1 cellular context compared by ENCODE assay signal in genomic region chr6:27752038-27752885, GRCh38.
TF ChIP-seq lines count a peak whose summit lies in the region.

No MANE protein-coding gene starts in this region.

TF ChIP-seq in HepG2, 621 proteins besides CTCF, POLR2A, EP300 and RAD21 (continued from another document and continues in another):
- TF ChIP-seq, protein P1, sequence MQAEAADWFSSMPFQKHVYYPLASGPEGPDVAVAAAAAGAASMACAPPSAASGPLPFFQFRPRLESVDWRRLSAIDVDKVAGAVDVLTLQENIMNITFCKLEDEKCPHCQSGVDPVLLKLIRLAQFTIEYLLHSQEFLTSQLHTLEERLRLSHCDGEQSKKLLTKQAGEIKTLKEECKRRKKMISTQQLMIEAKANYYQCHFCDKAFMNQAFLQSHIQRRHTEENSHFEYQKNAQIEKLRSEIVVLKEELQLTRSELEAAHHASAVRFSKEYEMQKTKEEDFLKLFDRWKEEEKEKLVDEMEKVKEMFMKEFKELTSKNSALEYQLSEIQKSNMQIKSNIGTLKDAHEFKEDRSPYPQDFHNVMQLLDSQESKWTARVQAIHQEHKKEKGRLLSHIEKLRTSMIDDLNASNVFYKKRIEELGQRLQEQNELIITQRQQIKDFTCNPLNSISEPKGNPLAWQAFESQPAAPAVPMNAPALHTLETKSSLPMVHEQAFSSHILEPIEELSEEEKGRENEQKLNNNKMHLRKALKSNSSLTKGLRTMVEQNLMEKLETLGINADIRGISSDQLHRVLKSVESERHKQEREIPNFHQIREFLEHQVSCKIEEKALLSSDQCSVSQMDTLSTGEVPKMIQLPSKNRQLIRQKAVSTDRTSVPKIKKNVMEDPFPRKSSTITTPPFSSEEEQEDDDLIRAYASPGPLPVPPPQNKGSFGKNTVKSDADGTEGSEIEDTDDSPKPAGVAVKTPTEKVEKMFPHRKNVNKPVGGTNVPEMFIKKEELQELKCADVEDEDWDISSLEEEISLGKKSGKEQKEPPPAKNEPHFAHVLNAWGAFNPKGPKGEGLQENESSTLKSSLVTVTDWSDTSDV (CRISPR knock-in tag; IDR thresholded peaks at IDR 0.05), result no peak
- TF ChIP-seq, protein P2, sequence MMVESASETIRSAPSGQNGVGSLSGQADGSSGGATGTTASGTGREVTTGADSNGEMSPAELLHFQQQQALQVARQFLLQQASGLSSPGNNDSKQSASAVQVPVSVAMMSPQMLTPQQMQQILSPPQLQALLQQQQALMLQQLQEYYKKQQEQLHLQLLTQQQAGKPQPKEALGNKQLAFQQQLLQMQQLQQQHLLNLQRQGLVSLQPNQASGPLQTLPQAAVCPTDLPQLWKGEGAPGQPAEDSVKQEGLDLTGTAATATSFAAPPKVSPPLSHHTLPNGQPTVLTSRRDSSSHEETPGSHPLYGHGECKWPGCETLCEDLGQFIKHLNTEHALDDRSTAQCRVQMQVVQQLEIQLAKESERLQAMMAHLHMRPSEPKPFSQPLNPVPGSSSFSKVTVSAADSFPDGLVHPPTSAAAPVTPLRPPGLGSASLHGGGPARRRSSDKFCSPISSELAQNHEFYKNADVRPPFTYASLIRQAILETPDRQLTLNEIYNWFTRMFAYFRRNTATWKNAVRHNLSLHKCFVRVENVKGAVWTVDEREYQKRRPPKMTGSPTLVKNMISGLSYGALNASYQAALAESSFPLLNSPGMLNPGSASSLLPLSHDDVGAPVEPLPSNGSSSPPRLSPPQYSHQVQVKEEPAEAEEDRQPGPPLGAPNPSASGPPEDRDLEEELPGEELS (CRISPR knock-in tag; IDR thresholded peaks at IDR 0.05), result no peak
- TF ChIP-seq NFYC (CRISPR knock-in tag; IDR thresholded peaks at IDR 0.05) (no peak), JDP2 (CRISPR knock-in tag; IDR thresholded peaks at IDR 0.05; ENCODE audit: borderline replicate concordance) (no peak), KAT2B (IDR thresholded peaks at IDR 0.05; ENCODE audit: borderline replicate concordance, low read depth, low read length) (no peak), TFDP2 (CRISPR knock-in tag; IDR thresholded peaks at IDR 0.05) (0 out of 2 replicates have a peak, but pooled peaks have one; percentile 19), ZNF33B (CRISPR knock-in tag; IDR thresholded peaks at IDR 0.05) (no peak), JUND (CRISPR knock-in tag; IDR thresholded peaks at IDR 0.05) (no peak), PPARG (CRISPR knock-in tag; conservative IDR thresholded peaks at IDR 0.05) (no peak; the same call in 1 of the 2 replicates), NCOA1 (CRISPR knock-in tag; IDR thresholded peaks at IDR 0.05) (no peak; the same call in 1 of the 2 replicates), ZNF383 (CRISPR knock-in tag; IDR thresholded peaks at IDR 0.05; ENCODE audit: borderline replicate concordance) (no peak), FOXJ3 (CRISPR knock-in tag; IDR thresholded peaks at IDR 0.05; ENCODE audit: borderline replicate concordance) (0 out of 2 replicates have a peak, but pooled peaks have one; percentile 21), ZNF614 (CRISPR knock-in tag; IDR thresholded peaks at IDR 0.05; ENCODE audit: borderline replicate concordance) (0 out of 2 replicates have a peak, but pooled peaks have one; percentile 14), ZNF460 (CRISPR knock-in tag; IDR thresholded peaks at IDR 0.05; ENCODE audit: borderline replicate concordance) (peak; percentile 97), ARID4A (CRISPR knock-in tag; IDR thresholded peaks at IDR 0.05; ENCODE audit: borderline replicate concordance) (no peak; the same call in 1 of the 2 replicates), U2AF1 (optimal IDR thresholded peaks at IDR 0.05; ENCODE audit: low read depth, low read length) (no peak), ZFP36L2 (CRISPR knock-in tag; IDR thresholded peaks at IDR 0.05) (no peak), ARID3A (IDR thresholded peaks at IDR 0.05; ENCODE audit: low read depth, low read length) (peak; percentile 95), SKI (IDR thresholded peaks at IDR 0.05; ENCODE audit: partially characterized antibody) (no peak), ARNT2 (CRISPR knock-in tag; IDR thresholded peaks at IDR 0.05; ENCODE audit: low read depth) (no peak)
- TF ChIP-seq, protein P3, sequence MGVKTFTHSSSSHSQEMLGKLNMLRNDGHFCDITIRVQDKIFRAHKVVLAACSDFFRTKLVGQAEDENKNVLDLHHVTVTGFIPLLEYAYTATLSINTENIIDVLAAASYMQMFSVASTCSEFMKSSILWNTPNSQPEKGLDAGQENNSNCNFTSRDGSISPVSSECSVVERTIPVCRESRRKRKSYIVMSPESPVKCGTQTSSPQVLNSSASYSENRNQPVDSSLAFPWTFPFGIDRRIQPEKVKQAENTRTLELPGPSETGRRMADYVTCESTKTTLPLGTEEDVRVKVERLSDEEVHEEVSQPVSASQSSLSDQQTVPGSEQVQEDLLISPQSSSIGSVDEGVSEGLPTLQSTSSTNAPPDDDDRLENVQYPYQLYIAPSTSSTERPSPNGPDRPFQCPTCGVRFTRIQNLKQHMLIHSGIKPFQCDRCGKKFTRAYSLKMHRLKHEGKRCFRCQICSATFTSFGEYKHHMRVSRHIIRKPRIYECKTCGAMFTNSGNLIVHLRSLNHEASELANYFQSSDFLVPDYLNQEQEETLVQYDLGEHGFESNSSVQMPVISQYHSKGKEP (CRISPR knock-in tag; IDR thresholded peaks at IDR 0.05), result no peak
- TF ChIP-seq, protein P4, sequence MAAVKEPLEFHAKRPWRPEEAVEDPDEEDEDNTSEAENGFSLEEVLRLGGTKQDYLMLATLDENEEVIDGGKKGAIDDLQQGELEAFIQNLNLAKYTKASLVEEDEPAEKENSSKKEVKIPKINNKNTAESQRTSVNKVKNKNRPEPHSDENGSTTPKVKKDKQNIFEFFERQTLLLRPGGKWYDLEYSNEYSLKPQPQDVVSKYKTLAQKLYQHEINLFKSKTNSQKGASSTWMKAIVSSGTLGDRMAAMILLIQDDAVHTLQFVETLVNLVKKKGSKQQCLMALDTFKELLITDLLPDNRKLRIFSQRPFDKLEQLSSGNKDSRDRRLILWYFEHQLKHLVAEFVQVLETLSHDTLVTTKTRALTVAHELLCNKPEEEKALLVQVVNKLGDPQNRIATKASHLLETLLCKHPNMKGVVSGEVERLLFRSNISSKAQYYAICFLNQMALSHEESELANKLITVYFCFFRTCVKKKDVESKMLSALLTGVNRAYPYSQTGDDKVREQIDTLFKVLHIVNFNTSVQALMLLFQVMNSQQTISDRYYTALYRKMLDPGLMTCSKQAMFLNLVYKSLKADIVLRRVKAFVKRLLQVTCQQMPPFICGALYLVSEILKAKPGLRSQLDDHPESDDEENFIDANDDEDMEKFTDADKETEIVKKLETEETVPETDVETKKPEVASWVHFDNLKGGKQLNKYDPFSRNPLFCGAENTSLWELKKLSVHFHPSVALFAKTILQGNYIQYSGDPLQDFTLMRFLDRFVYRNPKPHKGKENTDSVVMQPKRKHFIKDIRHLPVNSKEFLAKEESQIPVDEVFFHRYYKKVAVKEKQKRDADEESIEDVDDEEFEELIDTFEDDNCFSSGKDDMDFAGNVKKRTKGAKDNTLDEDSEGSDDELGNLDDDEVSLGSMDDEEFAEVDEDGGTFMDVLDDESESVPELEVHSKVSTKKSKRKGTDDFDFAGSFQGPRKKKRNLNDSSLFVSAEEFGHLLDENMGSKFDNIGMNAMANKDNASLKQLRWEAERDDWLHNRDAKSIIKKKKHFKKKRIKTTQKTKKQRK (IDR thresholded peaks at IDR 0.05; ENCODE audit: low read length), result no peak; the same call in 1 of the 2 replicates
- TF ChIP-seq, protein P5, sequence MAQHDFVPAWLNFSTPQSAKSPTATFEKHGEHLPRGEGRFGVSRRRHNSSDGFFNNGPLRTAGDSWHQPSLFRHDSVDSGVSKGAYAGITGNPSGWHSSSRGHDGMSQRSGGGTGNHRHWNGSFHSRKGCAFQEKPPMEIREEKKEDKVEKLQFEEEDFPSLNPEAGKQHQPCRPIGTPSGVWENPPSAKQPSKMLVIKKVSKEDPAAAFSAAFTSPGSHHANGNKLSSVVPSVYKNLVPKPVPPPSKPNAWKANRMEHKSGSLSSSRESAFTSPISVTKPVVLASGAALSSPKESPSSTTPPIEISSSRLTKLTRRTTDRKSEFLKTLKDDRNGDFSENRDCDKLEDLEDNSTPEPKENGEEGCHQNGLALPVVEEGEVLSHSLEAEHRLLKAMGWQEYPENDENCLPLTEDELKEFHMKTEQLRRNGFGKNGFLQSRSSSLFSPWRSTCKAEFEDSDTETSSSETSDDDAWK (CRISPR knock-in tag; IDR thresholded peaks at IDR 0.05), result no peak
- TF ChIP-seq, protein P6, sequence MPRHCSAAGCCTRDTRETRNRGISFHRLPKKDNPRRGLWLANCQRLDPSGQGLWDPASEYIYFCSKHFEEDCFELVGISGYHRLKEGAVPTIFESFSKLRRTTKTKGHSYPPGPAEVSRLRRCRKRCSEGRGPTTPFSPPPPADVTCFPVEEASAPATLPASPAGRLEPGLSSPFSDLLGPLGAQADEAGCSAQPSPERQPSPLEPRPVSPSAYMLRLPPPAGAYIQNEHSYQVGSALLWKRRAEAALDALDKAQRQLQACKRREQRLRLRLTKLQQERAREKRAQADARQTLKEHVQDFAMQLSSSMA (CRISPR knock-in tag; IDR thresholded peaks at IDR 0.05), result 0 out of 2 replicates have a peak, but pooled peaks have one; percentile 53
